Comparison of ENCODE assay signal across 18 cellular contexts in genomic region chr5:62722360-62722759, GRCh38.
"Had no signal": no experiment of that assay in that cellular context is flagged by ENCODE, and none has a peak within 500 bp of the region (broad histone marks: within the 10 kb centered on the region; RNA-seq: fewer than 3 reads in every experiment).

No MANE protein-coding gene starts in this region.

- H3K4me3 ChIP-seq: dorsolateral prefrontal cortex, heart right ventricle, left ventricle myocardium inferior, ovary, suprapubic skin, upper lobe of left lung had no signal

- H3K27me3 ChIP-seq: heart right ventricle, ovary, suprapubic skin, upper lobe of left lung had no signal

- H3K27ac ChIP-seq: dorsolateral prefrontal cortex, heart right ventricle, left ventricle myocardium inferior, ovary, suprapubic skin, upper lobe of left lung had no signal

- ATAC-seq: activated CD8-positive, alpha-beta T cell treated with anti-CD3 and anti-CD28 coated beads for 36 hours; activated T-cell treated with anti-CD3 and anti-CD28 coated beads, Interleukin-2, amount 50 U/mL, for 72 hours; heart right ventricle; stimulated activated naive CD8-positive, alpha-beta T cell treated with anti-CD3 and anti-CD28 coated beads, Interleukin-15, Interleukin-2, amounts not matched to agents 100 U/mL and 50 U/mL, for 24 hours had no signal

- H3K4me3 Mint-ChIP-seq: activated CD8-positive, alpha-beta T cell treated with anti-CD3 and anti-CD28 coated beads for 36 hours; activated naive CD8-positive, alpha-beta T cell treated with anti-CD3 and anti-CD28 coated beads for 36 hours; activated T-cell treated with anti-CD3 and anti-CD28 coated beads, Interleukin-2, amount 50 U/mL, for 72 hours had no signal

- H3K9me3 ChIP-seq: heart right ventricle, left ventricle myocardium inferior, ovary, suprapubic skin, upper lobe of left lung had no signal

- H3K9me3 Mint-ChIP-seq: activated CD8-positive, alpha-beta T cell treated with anti-CD3 and anti-CD28 coated beads for 36 hours; activated naive CD8-positive, alpha-beta T cell treated with anti-CD3 and anti-CD28 coated beads for 36 hours; activated T-cell treated with anti-CD3 and anti-CD28 coated beads, Interleukin-2, amount 50 U/mL, for 72 hours had no signal

- H3K36me3 ChIP-seq: heart right ventricle, left ventricle myocardium inferior, ovary, suprapubic skin, upper lobe of left lung had no signal

- H3K36me3 Mint-ChIP-seq: activated naive CD8-positive, alpha-beta T cell treated with anti-CD3 and anti-CD28 coated beads for 36 hours had no signal

- DNase-seq: activated CD4-positive, alpha-beta T cell treated with anti-CD3 and anti-CD28 coated beads for 4 hours; activated CD8-positive, alpha-beta memory T cell treated with anti-CD3 and anti-CD28 coated beads, Interleukin-2, amount 50 U/mL, for 4 hours; activated CD8-positive, alpha-beta T cell treated with anti-CD3 and anti-CD28 coated beads for 36 hours; activated gamma-delta T cell treated with Interleukin-2 at 50 U/mL for 16 hours; activated naive CD8-positive, alpha-beta T cell treated with anti-CD3 and anti-CD28 coated beads for 36 hours; activated T-cell treated with anti-CD3 and anti-CD28 coated beads, Interleukin-2, amount 50 U/mL, for 72 hours; anterior cingulate cortex; dorsolateral prefrontal cortex; heart right ventricle; left ventricle myocardium inferior; mesenchymal stem cell; ovary; stimulated activated CD4-positive, alpha-beta T cell treated with anti-CD3 and anti-CD28 coated beads, Interleukin-4, amount 100 ng/mL, for 1 hour; stimulated activated CD8-positive, alpha-beta memory T cell treated with anti-CD3 and anti-CD28 coated beads, Interleukin-4, amount 100 ng/mL, for 48 hours; stimulated activated naive CD8-positive, alpha-beta T cell treated with anti-CD3 and anti-CD28 coated beads, Interleukin-15, Interleukin-2, amounts not matched to agents 100 U/mL and 50 U/mL, for 24 hours; T1000; upper lobe of left lung had no signal

- H3K27ac Mint-ChIP-seq: activated CD8-positive, alpha-beta T cell treated with anti-CD3 and anti-CD28 coated beads for 36 hours; activated naive CD8-positive, alpha-beta T cell treated with anti-CD3 and anti-CD28 coated beads for 36 hours; activated T-cell treated with anti-CD3 and anti-CD28 coated beads, Interleukin-2, amount 50 U/mL, for 72 hours had no signal

- H3K4me1 Mint-ChIP-seq: activated naive CD8-positive, alpha-beta T cell treated with anti-CD3 and anti-CD28 coated beads for 36 hours had no signal

- H3K4me1 ChIP-seq: left ventricle myocardium inferior, suprapubic skin, upper lobe of left lung had no signal
